Comparison of ENCODE assay signal across 8 cellular contexts in the genomic region with DNA sequence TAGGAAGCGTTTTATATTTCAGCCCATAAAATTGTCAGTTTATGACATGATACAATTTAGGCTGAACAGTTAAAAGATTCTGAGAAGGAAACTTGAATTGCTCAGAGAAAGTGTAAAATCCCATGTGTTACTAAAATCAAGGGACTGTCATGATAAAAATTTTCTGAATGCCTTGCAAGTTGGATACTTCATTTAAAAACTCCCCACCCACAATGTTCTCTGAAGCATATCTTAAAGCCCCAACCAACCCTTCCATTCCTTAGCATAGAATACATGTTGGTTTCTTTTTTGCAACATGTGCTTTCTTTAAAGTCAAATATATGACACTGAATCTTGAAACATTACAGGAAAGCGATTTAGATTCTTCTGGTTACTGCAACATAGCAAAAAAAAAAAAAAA.
A peak's percentile ranks its signal among the peaks of the same experiment; 100 is the strongest.
DNase-seq lines count a peak whose midpoint lies in the region; ATAC-seq lines count a peak whose summit lies in the region.

No MANE protein-coding gene starts in this region.

- H3K4me3 Mint-ChIP-seq in activated naive CD4-positive, alpha-beta T cell treated with anti-CD3 and anti-CD28 coated beads for 36 hours: peak overlapping the region; percentile 25

- no peaks in the 10 kb centered on the region for H3K9me3 Mint-ChIP-seq in activated naive CD4-positive, alpha-beta T cell treated with anti-CD3 and anti-CD28 coated beads for 36 hours

- peak overlapping the region; percentile 85 for H3K27ac Mint-ChIP-seq in activated naive CD4-positive, alpha-beta T cell treated with anti-CD3 and anti-CD28 coated beads for 36 hours

- CTCF ChIA-PET in activated naive CD4-positive, alpha-beta T cell treated with anti-CD3 and anti-CD28 coated beads for 36 hours (lab: Charles Lee): interaction anchor here (1.4 to 1.5 kb wide), 2 partner anchors 54 to 89 kb away, joined by 4 to 6 read pairs; no protein-coding TSS in a partner anchor

- intact Hi-C loops in activated naive CD4-positive, alpha-beta T cell treated with anti-CD3 and anti-CD28 coated beads for 36 hours (cut with micrococcal nuclease): loop anchor here (1.0 to 5.0 kb wide), 9 partner anchors 8 to 657 kb away; no protein-coding TSS in a partner anchor

- DNase-seq in activated naive CD4-positive, alpha-beta T cell treated with anti-CD3 and anti-CD28 coated beads for 36 hours: no peak
- DNase-seq in activated naive CD4-positive, alpha-beta T cell (lab: John Stamatoyannopoulos, UW): no peak
- DNase-seq in stimulated activated naive CD8-positive, alpha-beta T cell treated with anti-CD3 and anti-CD28 coated beads, Interleukin-15, Interleukin-2, amounts not matched to agents 100 U/mL and 50 U/mL, for 24 hours: no peak
- no peak for DNase-seq in NOMO-1 treated with DMSO at 0.1 percent for 48 hours (lab: John Stamatoyannopoulos, UW; ENCODE audit: unreplicated experiment)

- H3K27me3 Mint-ChIP-seq in activated naive CD4-positive, alpha-beta T cell treated with anti-CD3 and anti-CD28 coated beads for 36 hours (ENCODE audit: low read depth): no peaks in the 10 kb centered on the region

- ATAC-seq in GM21576 (IDR thresholded peaks at IDR 0.05; ENCODE audit: unreplicated experiment) (peak; percentile 44), HG03460 (IDR thresholded peaks at IDR 0.05; ENCODE audit: unreplicated experiment) (peak; percentile 56), GM21381 (IDR thresholded peaks at IDR 0.05; ENCODE audit: unreplicated experiment) (no peak), HG03159 (IDR thresholded peaks at IDR 0.05; ENCODE audit: unreplicated experiment) (no peak)
- ATAC-seq in stimulated activated naive CD8-positive, alpha-beta T cell treated with anti-CD3 and anti-CD28 coated beads, Interleukin-15, Interleukin-2, amounts not matched to agents 100 U/mL and 50 U/mL, for 24 hours: peak; percentile 84

- peaks cover 73% of the 10 kb centered on the region for H3K4me1 Mint-ChIP-seq in activated naive CD4-positive, alpha-beta T cell treated with anti-CD3 and anti-CD28 coated beads for 36 hours (ENCODE audit: low read depth)

- H3K36me3 Mint-ChIP-seq in activated naive CD4-positive, alpha-beta T cell treated with anti-CD3 and anti-CD28 coated beads for 36 hours (ENCODE audit: low read depth): peaks cover 2% of the 10 kb centered on the region

Comparison
In these comparisons a context has a peak if more than half of its experiments do, and no peak if none do; other contexts are left out.
1. ATAC-seq: peak in GM21576 (single experiment), HG03460 (single experiment) and stimulated activated naive CD8-positive, alpha-beta T cell treated with anti-CD3 and anti-CD28 coated beads, Interleukin-15, Interleukin-2, amounts not matched to agents 100 U/mL and 50 U/mL, for 24 hours (single experiment); none in GM21381 (single experiment) and HG03159 (single experiment).